8 cellular contexts compared by ENCODE assay signal in the genomic region with DNA sequence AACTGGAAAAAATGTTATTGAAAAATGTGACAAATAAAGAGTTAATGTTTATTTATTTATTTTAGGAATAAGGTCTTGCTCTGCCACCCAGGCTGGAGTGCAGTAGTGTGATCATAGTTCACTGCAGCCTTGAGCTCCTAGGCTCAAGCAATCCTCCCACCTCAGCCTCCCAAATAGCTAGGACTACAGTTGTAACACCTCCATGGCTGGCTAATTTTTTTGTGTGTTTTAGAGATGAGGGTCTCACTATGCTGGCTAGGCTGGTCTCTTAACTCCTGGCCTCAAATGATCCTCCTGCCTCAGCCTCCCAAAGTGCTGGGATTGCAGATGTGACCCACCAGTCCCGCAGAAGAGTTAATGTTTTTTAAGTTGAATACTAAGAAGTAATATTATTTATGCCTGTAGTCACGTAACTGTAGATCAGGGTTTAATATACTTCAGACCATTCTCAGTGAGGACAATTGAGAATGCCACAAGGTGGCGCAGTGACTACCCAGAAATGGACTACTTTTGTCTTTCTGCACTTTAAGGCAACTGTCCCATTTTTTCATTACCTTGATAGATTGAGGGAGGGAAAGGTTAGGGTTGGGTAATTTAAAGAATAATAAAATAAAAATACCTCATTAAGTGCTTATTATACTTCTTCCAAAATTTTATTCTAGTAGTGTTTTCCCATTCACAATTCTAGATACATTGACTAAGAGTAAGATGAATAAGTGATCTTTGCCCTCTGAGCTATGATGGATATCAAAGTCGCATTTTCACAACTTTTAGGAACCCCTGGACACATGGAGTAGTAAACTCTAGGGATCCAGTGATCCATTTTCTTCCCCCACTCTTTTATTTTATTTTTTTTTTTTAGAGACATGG. TPM values are rescaled to one million over a fixed set of nuclear protein-coding genes. Genes with fewer than 3 reads are reported as not detected.
A peak's percentile ranks its signal among the peaks of the same experiment; 100 is the strongest.
DNase-seq lines count a peak whose midpoint lies in the region; ATAC-seq and TF ChIP-seq lines count a peak whose summit lies in the region.

No MANE protein-coding gene starts in this region.

- TF ChIP-seq CTCF in ascending aorta (IDR thresholded peaks at IDR 0.05) = peak; percentile 64 to 71 (median 66)

- intact Hi-C loops in ascending aorta (cut with DNase I) = loop anchor here (2.0 to 5.0 kb wide), 3 partner anchors 236 to 659 kb away; no protein-coding TSS in a partner anchor

- DNase-seq in GF-D8 (lab: John Stamatoyannopoulos, UW) (peak; percentile 1), NCI-H1048 (lab: John Stamatoyannopoulos, UW) (peak; percentile 9), T-cell (peak; percentile 3 to 63 (median 46)), ascending aorta (ENCODE audit: low spot score in 2 of 2) (peak in 1 of 2 donors; percentile 82), iPS DF 4.7 (ENCODE audit: extremely low read depth, low spot score) (peak; percentile 28)
- peak; percentile 19 to 26 for DNase-seq in stimulated activated CD4-positive, alpha-beta T cell treated with anti-CD3 and anti-CD28 coated beads, Interleukin-15, amount 100 ng/mL, for 1 hour (ENCODE audit: low read depth in 1 of 2, low spot score in 1 of 2)

- H3K27me3 Mint-ChIP-seq in T-cell = peaks cover 2 to 8% of the 10 kb centered on the region in 2 donors

- H3K27me3 ChIP-seq in ascending aorta = no peaks in the 10 kb centered on the region

- POLR2A ChIA-PET in T-cell (lab: Charles Lee) = interaction anchor here in 1 of 2 donors (0.6 to 0.7 kb wide), 2 partner anchors 199 to 592 kb away, joined by 6 to 8 read pairs; a partner anchor contains a TSS

- no peaks in the 10 kb centered on the region for H3K4me1 Mint-ChIP-seq in T-cell

- H3K4me3 ChIP-seq in ascending aorta = no peak overlapping the region

- no peaks in the 10 kb centered on the region for H3K9me3 Mint-ChIP-seq in T-cell

- no peaks in the 10 kb centered on the region for H3K9me3 ChIP-seq in ascending aorta

- H3K27ac ChIP-seq in ascending aorta = no peak overlapping the region

- no peaks in the 10 kb centered on the region for H3K36me3 ChIP-seq in ascending aorta

- CTCF ChIA-PET in T-cell (lab: Charles Lee) = interaction anchor here (0.5 to 0.9 kb wide), 7 partner anchors 276 to 667 kb away, joined by 3 to 6 read pairs (median 3); no protein-coding TSS in a partner anchor

- no peaks in the 10 kb centered on the region for H3K4me1 ChIP-seq in ascending aorta

- H3K36me3 Mint-ChIP-seq in T-cell = no peaks in the 10 kb centered on the region

- no peak overlapping the region for H3K4me3 Mint-ChIP-seq in T-cell

- no peak overlapping the region for H3K27ac Mint-ChIP-seq in T-cell

- peak; percentile 45 to 60 (median 56) for ATAC-seq in T-cell (replicated peaks in 1 of 4)
- ATAC-seq in GM18502 (IDR thresholded peaks at IDR 0.05; ENCODE audit: poor library complexity, unreplicated experiment) = no peak
- no peak for ATAC-seq in HG02798 (IDR thresholded peaks at IDR 0.05; ENCODE audit: poor library complexity, unreplicated experiment)

RNA-seq across cellular contexts. Expression of a gene that starts 6.0 kb away (rescaled TPM):
- total RNA-seq in T-cell (1 to 10 TPM in 1 of 5 donors, under 1 TPM in 4; 0.13 to 6.7 (median 0.18) TPM), ascending aorta (not detected)

RNA-seq across cellular contexts. Expression of a gene that starts 41.4 kb away (rescaled TPM):
- 1 to 10 TPM; 1.2 to 2.5 (median 1.7) TPM for total RNA-seq in T-cell
- total RNA-seq in ascending aorta = 595 TPM

Comparison
In these comparisons a context has a peak if more than half of its experiments do, and no peak if none do; other contexts are left out.
1. ATAC-seq: peak in T-cell (4 of 4); none in GM18502 (single experiment) and HG02798 (single experiment).
2. RNA of a gene that starts 41.4 kb away (total RNA-seq): 595 TPM in ascending aorta (single experiment); 1.2 to 2.5 TPM in T-cell; every median in the first group is over 100 times any median in the second.